In genomic region chr5:170524576-170524975, GRCh38 we compare ENCODE assay signal across 8 cellular contexts. TPM values are rescaled to one million over a fixed set of nuclear protein-coding genes. Genes with fewer than 3 reads are reported as not detected.
"Had no signal": no experiment of that assay in that cellular context is flagged by ENCODE, and none has a peak within 500 bp of the region (broad histone marks: within the 10 kb centered on the region; RNA-seq: fewer than 3 reads in every experiment).

No MANE protein-coding gene starts in this region.

- DNase-seq: H9, HCEC 1CT had no signal

- H3K4me1 Mint-ChIP-seq: IgD-negative memory B cell had no signal

- FAIRE-seq: H1, H54, HepG2 had no signal

- H3K9me3 Mint-ChIP-seq: GM23338, H9 had no signal

- H2AFZ ChIP-seq: GM23338 had no signal

- H3K27ac Mint-ChIP-seq: GM23338, H9, IgD-negative memory B cell had no signal

- H3K4me3 ChIP-seq: GM23338 had no signal

- ATAC-seq: GM23338, HepG2 had no signal

- H3K4me2 ChIP-seq: GM23338 had no signal

- H3K4me3 Mint-ChIP-seq: GM23338, H9, IgD-negative memory B cell had no signal

RNA-seq across cellular contexts. Expression of gene KCNIP1, which starts 20.8 kb away (rescaled TPM):
- total RNA-seq: HepG2, HT-29 had no signal
- polyA plus RNA-seq: HepG2, IgD-negative memory B cell had no signal
